9 cellular contexts compared by ENCODE assay signal in the genomic region with DNA sequence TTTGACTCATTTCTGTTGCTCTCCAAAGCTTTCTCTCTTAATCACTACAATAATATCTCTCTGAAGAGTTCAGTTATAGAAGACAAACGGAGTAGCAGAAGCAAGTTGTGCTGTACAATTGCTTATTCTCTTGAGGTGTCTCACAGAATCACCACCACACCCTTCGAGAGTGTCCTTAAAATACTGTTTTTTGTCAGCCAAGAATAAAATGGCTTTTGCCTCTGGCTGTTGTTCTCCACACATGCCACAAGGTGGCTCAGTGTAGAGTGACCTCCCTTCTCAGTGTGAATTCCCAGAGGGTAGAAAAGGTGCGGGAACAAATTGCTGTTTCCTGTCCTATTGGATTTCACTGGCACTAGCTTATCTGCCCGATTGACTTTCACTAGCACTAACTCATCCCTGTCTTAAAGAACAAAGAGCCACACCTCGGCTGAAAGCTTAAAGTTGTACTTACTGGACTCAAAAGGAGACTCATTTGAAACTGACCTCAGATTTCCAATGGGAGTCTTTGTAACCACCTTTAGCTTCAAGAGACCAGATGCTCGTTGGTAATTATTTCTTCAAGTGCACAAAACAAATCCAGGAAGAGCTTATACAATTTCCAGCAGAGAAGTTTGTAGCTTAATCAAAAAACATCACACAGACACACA.
DNase-seq lines count a peak whose midpoint lies in the region; ATAC-seq and TF ChIP-seq lines count a peak whose summit lies in the region.
"Had no signal": no experiment of that assay in that cellular context is flagged by ENCODE, and none has a peak within 500 bp of the region (broad histone marks: within the 10 kb centered on the region; RNA-seq: fewer than 3 reads in every experiment).

No MANE protein-coding gene starts in this region.

- no peaks in the 10 kb centered on the region for H3K27me3 ChIP-seq in cardiac muscle cell
- no peaks in the 10 kb centered on the region for H3K27me3 ChIP-seq in osteoblast (ENCODE audit: insufficient read depth, low read length)

- CTCF ChIA-PET in activated CD8-positive, alpha-beta memory T cell treated with anti-CD3 and anti-CD28 coated beads, Interleukin-2, amount 10 ng/mL, durations not matched to agents 7 days and 5 days (lab: Charles Lee), result interaction anchor here (0.7 to 2.3 kb wide), 26 partner anchors 10 to 223 kb away, joined by 3 to 37 read pairs (median 4); no protein-coding TSS in a partner anchor

- H3K4me3 ChIP-seq in cardiac muscle cell (no peak overlapping the region), fibroblast of pulmonary artery (replicated peaks; ENCODE audit: low read depth, low read length) (no peak overlapping the region), osteoblast (ENCODE audit: insufficient read depth, low read length) (no peak overlapping the region)

- no peaks in the 10 kb centered on the region for H4K20me1 ChIP-seq in osteoblast (ENCODE audit: insufficient read depth, low read length)

- peaks cover 64% of the 10 kb centered on the region for H3K4me1 Mint-ChIP-seq in activated CD8-positive, alpha-beta memory T cell treated with anti-CD3 and anti-CD28 coated beads, Interleukin-2, amount 10 ng/mL, durations not matched to agents 7 days and 5 days

- H3K27ac Mint-ChIP-seq in activated CD8-positive, alpha-beta memory T cell treated with anti-CD3 and anti-CD28 coated beads, Interleukin-2, amount 10 ng/mL, durations not matched to agents 7 days and 5 days, result peak overlapping the region; percentile 91

- H3K4me1 ChIP-seq in cardiac muscle cell (ENCODE audit: low read depth) (no peaks in the 10 kb centered on the region), osteoblast (ENCODE audit: insufficient read depth, low read length) (no peaks in the 10 kb centered on the region)

- H3K9me3 ChIP-seq in cardiac muscle cell (ENCODE audit: low read depth), result no peaks in the 10 kb centered on the region
- H3K9me3 ChIP-seq in osteoblast (ENCODE audit: low read depth, low read length), result peaks cover under 1% of the 10 kb centered on the region

- no peaks in the 10 kb centered on the region for H3K27me3 Mint-ChIP-seq in activated CD8-positive, alpha-beta memory T cell treated with anti-CD3 and anti-CD28 coated beads, Interleukin-2, amount 10 ng/mL, durations not matched to agents 7 days and 5 days

- TF ChIP-seq CTCF in cardiac muscle cell (IDR thresholded peaks at IDR 0.05; ENCODE audit: low read depth, low read length) (peak; percentile 55), fibroblast of pulmonary artery (IDR thresholded peaks at IDR 0.05; ENCODE audit: low read length, missing control alignments) (peak; percentile 77), osteoblast (IDR thresholded peaks at IDR 0.05; ENCODE audit: extremely low read depth, low read depth, low read length) (peak; percentile 33)

- DNase-seq in cardiac muscle cell (ENCODE audit: low read depth in 1 of 2, low spot score in 1 of 2) (peak; percentile 32 to 57), Right ventricle myocardium inferior (ENCODE audit: missing footprints) (no peak), NCI-H526 (lab: John Stamatoyannopoulos, UW) (peak; percentile 44 to 65), fibroblast of pulmonary artery (ENCODE audit: low read depth) (peak; percentile 41), osteoblast (ENCODE audit: insufficient read length, low spot score, missing footprints) (no peak)
- peak; percentile 59 for DNase-seq in activated CD8-positive, alpha-beta memory T cell treated with anti-CD3 and anti-CD28 coated beads, Interleukin-2, amount 10 ng/mL, durations not matched to agents 7 days and 5 days

- peaks cover 6% of the 10 kb centered on the region for H3K9me3 Mint-ChIP-seq in activated CD8-positive, alpha-beta memory T cell treated with anti-CD3 and anti-CD28 coated beads, Interleukin-2, amount 10 ng/mL, durations not matched to agents 7 days and 5 days (ENCODE audit: low read depth)

- no peaks in the 10 kb centered on the region for H3K79me2 ChIP-seq in osteoblast (ENCODE audit: insufficient read depth, low read length)

- H2AFZ ChIP-seq in osteoblast (ENCODE audit: low read length), result no peak overlapping the region

- H3K27ac ChIP-seq in cardiac muscle cell (no peak overlapping the region), osteoblast (ENCODE audit: low read depth, low read length) (no peak overlapping the region)
- H3K27ac ChIP-seq: epithelial cell of prostate had no signal

- no peak for ATAC-seq in Right ventricle myocardium inferior
- ATAC-seq in HG03135 (IDR thresholded peaks at IDR 0.05; ENCODE audit: unreplicated experiment), result peak; percentile 72
- ATAC-seq in activated CD8-positive, alpha-beta memory T cell treated with anti-CD3 and anti-CD28 coated beads, Interleukin-2, amount 10 ng/mL, durations not matched to agents 7 days and 5 days, result peak; percentile 31
- ATAC-seq in HG02571 (IDR thresholded peaks at IDR 0.05; ENCODE audit: unreplicated experiment), result no peak

- intact Hi-C loops in Right ventricle myocardium inferior (cut with DNase I), result loop anchor here (2.0 to 5.0 kb wide), 2 partner anchors 433 to 471 kb away; no protein-coding TSS in a partner anchor

- H3K4me3 Mint-ChIP-seq in activated CD8-positive, alpha-beta memory T cell treated with anti-CD3 and anti-CD28 coated beads, Interleukin-2, amount 10 ng/mL, durations not matched to agents 7 days and 5 days, result peak overlapping the region; percentile 37

- peaks cover 37% of the 10 kb centered on the region for H3K36me3 Mint-ChIP-seq in activated CD8-positive, alpha-beta memory T cell treated with anti-CD3 and anti-CD28 coated beads, Interleukin-2, amount 10 ng/mL, durations not matched to agents 7 days and 5 days

- H3K36me3 ChIP-seq in cardiac muscle cell (no peaks in the 10 kb centered on the region), osteoblast (ENCODE audit: insufficient read depth, low read length) (no peaks in the 10 kb centered on the region)

- H3K4me2 ChIP-seq in osteoblast (ENCODE audit: insufficient read depth, low read length), result no peak overlapping the region

Comparison
In these comparisons a context has a peak if more than half of its experiments do, and no peak if none do; other contexts are left out.
1. DNase-seq: peak in cardiac muscle cell (2 of 2), NCI-H526 (2 of 2), activated CD8-positive, alpha-beta memory T cell treated with anti-CD3 and anti-CD28 coated beads, Interleukin-2, amount 10 ng/mL, durations not matched to agents 7 days and 5 days (single experiment) and fibroblast of pulmonary artery (single experiment); none in Right ventricle myocardium inferior (single experiment) and osteoblast (single experiment).
2. ATAC-seq: peak in HG03135 (single experiment) and activated CD8-positive, alpha-beta memory T cell treated with anti-CD3 and anti-CD28 coated beads, Interleukin-2, amount 10 ng/mL, durations not matched to agents 7 days and 5 days (single experiment); none in Right ventricle myocardium inferior (single experiment) and HG02571 (single experiment).
3. Peak in every context shown above with its lines, with median percentiles within 50 percentile points of each other: CTCF ChIP-seq.